In the genomic region with DNA sequence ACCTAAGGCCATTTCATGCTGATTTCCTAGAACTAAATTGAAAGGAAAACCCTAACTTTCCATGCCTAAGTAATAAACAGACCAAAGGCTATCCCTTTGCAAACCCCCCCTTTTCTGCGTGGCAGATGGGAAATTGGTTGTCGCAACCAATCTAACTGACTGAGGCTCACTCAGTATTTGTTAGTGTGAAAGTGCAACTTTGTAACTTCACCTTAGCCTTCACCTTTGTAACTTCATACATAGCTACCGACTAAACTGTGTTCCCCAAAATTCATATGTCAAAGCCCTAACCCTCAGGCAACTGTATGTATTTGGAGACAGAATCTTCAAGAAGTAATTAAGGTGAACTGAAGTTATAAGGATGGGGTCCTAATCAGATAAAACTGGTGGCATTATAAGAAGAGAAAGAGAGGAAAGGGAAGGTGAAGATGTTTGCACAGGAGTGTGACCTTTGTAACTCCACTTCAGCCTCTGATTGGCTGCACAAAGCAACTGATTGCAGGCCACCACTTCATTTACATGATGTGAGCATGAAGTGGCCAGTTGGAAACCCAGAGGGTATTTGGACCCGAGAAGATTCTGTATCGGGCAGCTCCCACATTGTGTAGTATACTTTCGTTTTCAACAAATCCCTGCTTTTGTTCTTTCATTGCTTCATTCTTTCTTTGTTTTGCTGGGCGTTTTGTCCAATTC, we compare ENCODE assay signal across 2 cellular contexts.
TF ChIP-seq lines count a peak whose summit lies in the region.

No MANE protein-coding gene starts in this region.

TF ChIP-seq in A549, 52 proteins besides CTCF, POLR2A, EP300 and RAD21:
- TF ChIP-seq HES2 (IDR thresholded peaks at IDR 0.05) (no peak), RFX5 (IDR thresholded peaks at IDR 0.05) (no peak), CHD4 (IDR thresholded peaks at IDR 0.05; ENCODE audit: borderline replicate concordance) (no peak), SMC3 (IDR thresholded peaks at IDR 0.05) (no peak), KDM1A (IDR thresholded peaks at IDR 0.05; ENCODE audit: low read depth) (no peak), HEYL (CRISPR knock-in tag; IDR thresholded peaks at IDR 0.05) (no peak), ZNF302 (CRISPR knock-in tag; IDR thresholded peaks at IDR 0.05) (no peak), ZSCAN20 (CRISPR knock-in tag; IDR thresholded peaks at IDR 0.05) (no peak)

TF ChIP-seq in GM23338, 12 proteins besides CTCF, POLR2A, EP300 and RAD21:
- TF ChIP-seq ZNF114 (CRISPR knock-in tag; IDR thresholded peaks at IDR 0.05), result no peak
- TF ChIP-seq JUNB (IDR thresholded peaks at IDR 0.05; ENCODE audit: unreplicated experiment), result no peak
- no peak for TF ChIP-seq ZNF462 (CRISPR knock-in tag; IDR thresholded peaks at IDR 0.05)
- TF ChIP-seq REST (IDR thresholded peaks at IDR 0.05; ENCODE audit: unreplicated experiment), result no peak
- TF ChIP-seq NANOG (IDR thresholded peaks at IDR 0.05; ENCODE audit: borderline replicate concordance), result no peak
- no peak for TF ChIP-seq POLR2AphosphoS5 (IDR thresholded peaks at IDR 0.05; ENCODE audit: low read depth)
- no peak for TF ChIP-seq CREB1 (CRISPR knock-in tag; IDR thresholded peaks at IDR 0.05; ENCODE audit: low read depth)
